Comparison of ENCODE assay signal across 26 cellular contexts in the genomic region with DNA sequence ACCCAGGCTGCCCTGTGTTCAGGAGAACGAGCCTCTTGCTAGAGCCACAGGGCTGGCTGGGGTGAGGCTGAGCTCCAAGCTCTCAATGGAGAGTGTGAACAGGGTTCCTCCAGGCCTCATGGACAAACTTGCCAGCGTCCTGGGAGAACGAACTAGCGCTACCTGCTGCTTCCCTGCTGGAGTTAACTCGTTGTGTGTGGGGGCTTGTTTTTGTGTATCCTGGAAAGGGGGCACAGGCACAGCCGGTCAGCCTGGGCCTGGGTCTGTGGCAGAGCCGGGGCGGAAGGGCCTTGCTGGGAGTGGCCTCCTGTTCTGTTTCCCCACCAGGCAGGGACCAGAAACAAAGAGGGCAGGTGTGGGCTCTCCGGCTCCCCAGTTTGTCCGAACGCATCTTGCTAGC.
"Had no signal": no experiment of that assay in that cellular context is flagged by ENCODE, and none has a peak within 500 bp of the region (broad histone marks: within the 10 kb centered on the region; RNA-seq: fewer than 3 reads in every experiment).

No MANE protein-coding gene starts in this region.

- ATAC-seq: esophagus mucosa; foreskin keratinocyte; gastroesophageal sphincter; heart left ventricle; left cardiac atrium; left lung; mucosa of descending colon; psoas muscle; right cardiac atrium; stimulated activated effector memory CD8-positive, alpha-beta T cell treated with anti-CD3 and anti-CD28 coated beads, Interleukin-12 subunit alpha, Interleukin-12 subunit beta, amount 100 ng/mL, for 72 hours had no signal

- H3K27me3 ChIP-seq: colonic mucosa, foreskin keratinocyte, stomach, thyroid gland had no signal

- H3K4me2 ChIP-seq: hepatocyte had no signal

- H3K27ac ChIP-seq: colonic mucosa, epithelial cell of prostate, foreskin keratinocyte, gastroesophageal sphincter, heart left ventricle, hepatocyte, left lung, psoas muscle, sigmoid colon, stomach, thyroid gland had no signal

- DNase-seq: colonic mucosa; effector CD8-positive, alpha-beta T cell; endodermal cell; foreskin keratinocyte; left cardiac atrium; left lung; mesenchymal stem cell; naive B cell; nephron progenitor cell; nucleus accumbens; psoas muscle; sigmoid colon; stimulated activated CD4-positive, alpha-beta T cell treated with anti-CD3 and anti-CD28 coated beads, Interleukin-2, amount 100 ng/mL, for 24 hours; stimulated activated CD4-positive, alpha-beta T cell treated with anti-CD3 and anti-CD28 coated beads, Interleukin-4, amount 100 ng/mL, for 24 hours; stimulated activated naive CD4-positive, alpha-beta T cell treated with Interleukin-2 at 50 U/mL for 16 hours; stomach; thyroid gland; trophoblast cell had no signal

- H2AFZ ChIP-seq: hepatocyte had no signal

- H3K4me1 ChIP-seq: colonic mucosa, foreskin keratinocyte, gastroesophageal sphincter, heart left ventricle, left lung, psoas muscle, sigmoid colon, stomach, thyroid gland had no signal

- H3K4me3 ChIP-seq: colonic mucosa, gastroesophageal sphincter, heart left ventricle, hepatocyte, left lung, mucosa of descending colon, psoas muscle, sigmoid colon, stomach, thyroid gland had no signal

- H3K9me3 ChIP-seq: colonic mucosa, gastroesophageal sphincter, heart left ventricle, left lung, mucosa of descending colon, psoas muscle, sigmoid colon, stomach, thyroid gland had no signal

- H3K36me3 ChIP-seq: colonic mucosa, gastroesophageal sphincter, heart left ventricle, left lung, sigmoid colon, thyroid gland had no signal

- H3K79me2 ChIP-seq: hepatocyte had no signal
